23 cellular contexts compared by ENCODE assay signal in the genomic region with DNA sequence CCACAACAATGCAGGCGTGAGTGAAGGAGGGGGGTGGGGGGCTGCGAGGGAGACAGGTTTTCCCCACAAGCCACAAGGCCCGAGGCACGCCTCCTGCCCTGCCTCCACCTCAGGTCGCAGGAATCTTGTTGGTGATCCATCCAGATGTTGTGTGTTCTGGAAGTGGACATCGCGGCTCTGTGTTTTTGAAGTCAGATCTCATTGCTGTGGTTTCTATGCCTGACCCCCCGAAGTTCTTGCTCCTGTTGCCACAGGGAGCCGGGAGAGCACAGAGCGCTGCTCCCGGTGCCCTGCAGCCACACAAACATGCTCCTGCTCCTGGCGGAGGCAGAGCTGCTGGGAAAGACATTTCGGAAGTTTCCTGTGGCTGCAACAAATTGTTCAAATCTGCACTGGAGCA.
"Had no signal": no experiment of that assay in that cellular context is flagged by ENCODE, and none has a peak within 500 bp of the region (broad histone marks: within the 10 kb centered on the region; RNA-seq: fewer than 3 reads in every experiment).

No MANE protein-coding gene starts in this region.

- H3K27ac ChIP-seq: dorsolateral prefrontal cortex, gastrocnemius medialis, psoas muscle, stomach had no signal

- H3K36me3 ChIP-seq: gastrocnemius medialis, stomach, upper lobe of right lung had no signal

- H3K27me3 ChIP-seq: dorsolateral prefrontal cortex, gastrocnemius medialis, stomach, upper lobe of right lung had no signal

- DNase-seq: activated CD4-positive, alpha-beta T cell treated with anti-CD3 and anti-CD28 coated beads, Interleukin-2, amount 10 ng/mL, durations not matched to agents 24 days and 14 days; activated CD8-positive, alpha-beta T cell treated with anti-CD3 and anti-CD28 coated beads for 36 hours; activated naive CD4-positive, alpha-beta T cell treated with Interleukin-2 at 50 U/mL for 16 hours; activated naive CD8-positive, alpha-beta T cell treated with anti-CD3 and anti-CD28 coated beads, Interleukin-2, amount 10 ng/mL, durations not matched to agents 7 days and 5 days; activated T-cell treated with anti-CD3 and anti-CD28 coated beads, Interleukin-2, amount 50 U/mL, for 1 hour; amygdala; dorsolateral prefrontal cortex; gastrocnemius medialis; head of caudate nucleus; kidney; left ventricle myocardium superior; occipital lobe; psoas muscle; right cardiac atrium; stimulated activated CD4-positive, alpha-beta T cell treated with anti-CD3 and anti-CD28 coated beads, Interleukin-4, amount 100 ng/mL, for 1 hour; stomach; T-helper 1 cell; T-helper 9 cell; upper lobe of right lung had no signal

- ATAC-seq: activated CD8-positive, alpha-beta T cell treated with anti-CD3 and anti-CD28 coated beads for 36 hours; activated T-helper 17 cell treated with anti-CD3 and anti-CD28 coated beads, Interleukin-2, amount 50 U/mL, for 72 hours; gastrocnemius medialis; natural killer cell treated with Interleukin-12 subunit alpha and Interleukin-12 subunit beta and Interleukin-15 and Interleukin-18, amount 100 ng/mL, for 72 hours; psoas muscle; stimulated activated effector memory CD8-positive, alpha-beta T cell treated with anti-CD3 and anti-CD28 coated beads, Interleukin-12 subunit alpha, Interleukin-12 subunit beta, amount 100 ng/mL, for 72 hours; upper lobe of right lung had no signal

- H3K4me3 ChIP-seq: dorsolateral prefrontal cortex, gastrocnemius medialis, psoas muscle, skin epidermis, stomach, upper lobe of right lung had no signal

- H3K9me3 ChIP-seq: gastrocnemius medialis, psoas muscle, stomach, upper lobe of right lung had no signal
